14 cellular contexts compared by ENCODE assay signal in genomic region chr19:34178276-34178614, GRCh38. TPM values are rescaled to one million over a fixed set of nuclear protein-coding genes. Genes with fewer than 3 reads are reported as not detected.
DNase-seq lines count a peak whose midpoint lies in the region; ATAC-seq, FAIRE-seq and TF ChIP-seq lines count a peak whose summit lies in the region.
"Had no signal": no experiment of that assay in that cellular context is flagged by ENCODE, and none has a peak within 500 bp of the region (broad histone marks: within the 10 kb centered on the region; RNA-seq: fewer than 3 reads in every experiment).

No MANE protein-coding gene starts in this region.

- TF ChIP-seq POLR2A in NB4 (IDR thresholded peaks at IDR 0.05; ENCODE audit: extremely low read depth, insufficient read length), result no peak

- H3K4me3 ChIP-seq in NB4 (ENCODE audit: low read depth, low read length) (peak overlapping the region; percentile 12), psoas muscle (peak overlapping the region; percentile 31), pancreas (no peak overlapping the region)
- H3K4me3 ChIP-seq: ovary had no signal

- ATAC-seq in activated CD4-positive, alpha-beta T cell treated with anti-CD3 and anti-CD28 coated beads for 36 hours, result peak; percentile 62
- ATAC-seq in central memory CD8-positive, alpha-beta T cell (replicated peaks; ENCODE audit: extremely low read depth, poor library complexity, severe bottlenecking), result no peak
- ATAC-seq in psoas muscle, result no peak
- no peak for ATAC-seq in pancreas
- ATAC-seq in GM19035 (IDR thresholded peaks at IDR 0.05; ENCODE audit: unreplicated experiment), result no peak

- H3K9me3 ChIP-seq in psoas muscle (no peaks in the 10 kb centered on the region), pancreas (no peaks in the 10 kb centered on the region)
- H3K9me3 ChIP-seq: ovary, stomach had no signal

- intact Hi-C loops in activated CD4-positive, alpha-beta T cell treated with anti-CD3 and anti-CD28 coated beads for 36 hours (cut with DNase I, micrococcal nuclease), result loop anchor here (2.0 to 10.0 kb wide), 3 partner anchors 41 to 1773 kb away; partner anchors contain the start of gene DPY19L3 (in 1 of the 2)
- intact Hi-C loops in psoas muscle (cut with DNase I) (no loop called here), pancreas (cut with DNase I) (no loop called here)

- WGBS in psoas muscle, 3 donors, result 65 to 76% (median 66%) methylated on average over 2 of the region's 2 CpGs
- WGBS in pancreas, 2 donors, result 43 to 50% methylated on average over 2 of the region's 2 CpGs

- no peaks in the 10 kb centered on the region for H3K9me3 Mint-ChIP-seq in activated CD4-positive, alpha-beta T cell treated with anti-CD3 and anti-CD28 coated beads for 36 hours (ENCODE audit: low read depth)
- no peaks in the 10 kb centered on the region for H3K9me3 Mint-ChIP-seq in central memory CD8-positive, alpha-beta T cell
- H3K9me3 Mint-ChIP-seq: T-helper 1 cell treated with Interleukin-12 subunit alpha and Interleukin-12 subunit beta and Interleukin-4 antibody, amounts not matched to agents 30 μg/mL and 1 μg/mL, for 36 hours had no signal

- H3K27ac ChIP-seq in psoas muscle, result no peak overlapping the region
- no peak overlapping the region for H3K27ac ChIP-seq in pancreas
- H3K27ac ChIP-seq: ovary had no signal

- H3K4me1 ChIP-seq in psoas muscle, result peaks cover 74% of the 10 kb centered on the region
- peaks cover 45 to 83% (median 80%) of the 10 kb centered on the region in 3 donors for H3K4me1 ChIP-seq in pancreas

- peaks cover 51% of the 10 kb centered on the region for H3K36me3 Mint-ChIP-seq in activated CD4-positive, alpha-beta T cell treated with anti-CD3 and anti-CD28 coated beads for 36 hours (ENCODE audit: low read depth)
- H3K36me3 Mint-ChIP-seq in central memory CD8-positive, alpha-beta T cell (ENCODE audit: insufficient read depth), result peaks cover 38% of the 10 kb centered on the region

- no peaks in the 10 kb centered on the region for H3K27me3 Mint-ChIP-seq in activated CD4-positive, alpha-beta T cell treated with anti-CD3 and anti-CD28 coated beads for 36 hours
- no peaks in the 10 kb centered on the region for H3K27me3 Mint-ChIP-seq in central memory CD8-positive, alpha-beta T cell

- H3K36me3 ChIP-seq in psoas muscle (ENCODE audit: insufficient read depth in 1 of 2, low read depth in 1 of 2), result peaks cover 0 to 3% of the 10 kb centered on the region in 2 donors
- no peaks in the 10 kb centered on the region for H3K36me3 ChIP-seq in pancreas
- H3K36me3 ChIP-seq: ovary had no signal

- H3K27me3 ChIP-seq in psoas muscle (ENCODE audit: insufficient read depth in 3 of 3, low read length in 2 of 3), result no peaks in the 10 kb centered on the region
- no peaks in the 10 kb centered on the region for H3K27me3 ChIP-seq in pancreas
- H3K27me3 ChIP-seq: ovary, stomach had no signal

- H3K27ac Mint-ChIP-seq in activated CD4-positive, alpha-beta T cell treated with anti-CD3 and anti-CD28 coated beads for 36 hours, result peak overlapping the region; percentile 47
- H3K27ac Mint-ChIP-seq in central memory CD8-positive, alpha-beta T cell (ENCODE audit: low read depth), result peak overlapping the region; percentile 29
- H3K27ac Mint-ChIP-seq: T-helper 1 cell treated with Interleukin-12 subunit alpha and Interleukin-12 subunit beta and Interleukin-4 antibody, amounts not matched to agents 30 μg/mL and 1 μg/mL, for 36 hours had no signal

- no peak for FAIRE-seq in pancreas (lab: Jason Lieb, UNC)
- FAIRE-seq: frontal cortex had no signal

- H3K4me1 Mint-ChIP-seq in activated CD4-positive, alpha-beta T cell treated with anti-CD3 and anti-CD28 coated beads for 36 hours, result peaks cover 79% of the 10 kb centered on the region
- peaks cover 71% of the 10 kb centered on the region for H3K4me1 Mint-ChIP-seq in central memory CD8-positive, alpha-beta T cell

- CTCF ChIA-PET in activated CD4-positive, alpha-beta T cell treated with anti-CD3 and anti-CD28 coated beads for 36 hours (lab: Charles Lee), result interaction anchor here (1.1 to 3.5 kb wide), 8 partner anchors 10 to 159 kb away, joined by 3 to 12 read pairs (median 5); no protein-coding TSS in a partner anchor

- no peak for DNase-seq in activated CD4-positive, alpha-beta T cell treated with anti-CD3 and anti-CD28 coated beads for 36 hours
- no peak for DNase-seq in activated CD4-positive, alpha-beta T cell treated with anti-CD3 and anti-CD28 coated beads, Interleukin-2, amount 50 U/mL, for 4 hours
- DNase-seq in NB4 (ENCODE audit: low read depth), result no peak
- no peak for DNase-seq in central memory CD8-positive, alpha-beta T cell (ENCODE audit: low spot score in 2 of 2)
- DNase-seq in psoas muscle, result no peak
- no peak for DNase-seq in pancreas
- no peak for DNase-seq in stimulated activated CD4-positive, alpha-beta T cell treated with anti-CD3 and anti-CD28 coated beads, Interleukin-4, amount 100 ng/mL, for 24 hours
- DNase-seq: NCI-H1694; ovary; stimulated activated CD4-positive, alpha-beta T cell treated with anti-CD3 and anti-CD28 coated beads, Interleukin-1b, Interleukin-23, amount 100 ng/mL, for 48 hours; stomach had no signal

- peak overlapping the region; percentile 43 for H3K4me3 Mint-ChIP-seq in activated CD4-positive, alpha-beta T cell treated with anti-CD3 and anti-CD28 coated beads for 36 hours
- H3K4me3 Mint-ChIP-seq in central memory CD8-positive, alpha-beta T cell, result peak overlapping the region; percentile 48
- H3K4me3 Mint-ChIP-seq: T-helper 1 cell treated with Interleukin-12 subunit alpha and Interleukin-12 subunit beta and Interleukin-4 antibody, amounts not matched to agents 30 μg/mL and 1 μg/mL, for 36 hours had no signal

- POLR2A ChIA-PET in activated CD4-positive, alpha-beta T cell treated with anti-CD3 and anti-CD28 coated beads for 36 hours (lab: Charles Lee), result interaction anchor here (1.1 to 1.3 kb wide), 2 partner anchors 44 to 187 kb away, joined by 5 to 6 read pairs; partner anchors contain the start of gene GPI

- TF ChIP-seq CTCF in NB4 (IDR thresholded peaks at IDR 0.05; ENCODE audit: low read depth, low read length), result no peak
- TF ChIP-seq CTCF in psoas muscle (IDR thresholded peaks at IDR 0.05), result no peak
- TF ChIP-seq CTCF in pancreas (IDR thresholded peaks at IDR 0.05), result no peak

RNA-seq across cellular contexts. Expression of gene LSM14A, which starts 5.9 kb away (rescaled TPM):
- total RNA-seq in activated CD4-positive, alpha-beta T cell treated with anti-CD3 and anti-CD28 coated beads for 36 hours, result 100 to 1,000 TPM in 1 of 2 experiments, 10 to 100 TPM in 1; 89.0 to 151 TPM
- total RNA-seq in psoas muscle (100 to 1,000 TPM in 1 of 4 donors, 10 to 100 TPM in 3; 65.0 to 114 (median 83.1) TPM), pancreas (10 to 100 TPM; 36.0 to 56.8 (median 46.0) TPM)
- polyA plus RNA-seq in psoas muscle (100 to 1,000 TPM in 1 of 3 donors, 10 to 100 TPM in 2; 70.3 to 155 (median 87.5) TPM), pancreas (10 to 100 TPM; 32.0 to 41.4 TPM)

Comparison
In these comparisons a context has a peak if more than half of its experiments do, and no peak if none do; other contexts are left out.
1. H3K4me3 ChIP-seq: peak in NB4 (single experiment) and psoas muscle (single experiment); none in pancreas (0 of 4).
2. intact Hi-C loops: an anchor here in activated CD4-positive, alpha-beta T cell treated with anti-CD3 and anti-CD28 coated beads for 36 hours (2.0 to 10.0 kb wide); none called in psoas muscle and pancreas.